15 cellular contexts compared by ENCODE assay signal in genomic region chr21:46354518-46354917, GRCh38. TPM values are rescaled to one million over a fixed set of nuclear protein-coding genes. Genes with fewer than 3 reads are reported as not detected.
DNase-seq lines count a peak whose midpoint lies in the region; ATAC-seq and TF ChIP-seq lines count a peak whose summit lies in the region.
"Had no signal": no experiment of that assay in that cellular context is flagged by ENCODE, and none has a peak within 500 bp of the region (broad histone marks: within the 10 kb centered on the region; RNA-seq: fewer than 3 reads in every experiment).

No MANE protein-coding gene starts in this region.

- H3K27me3 ChIP-seq in Karpas-422 (ENCODE audit: low read length) (no peaks in the 10 kb centered on the region), gastrocnemius medialis (no peaks in the 10 kb centered on the region)
- H3K27me3 ChIP-seq: BLaER1 had no signal

- no peaks in the 10 kb centered on the region for H4K20me1 ChIP-seq in Karpas-422 (ENCODE audit: insufficient read depth, low read depth, low read length)

- intact Hi-C loops in gastrocnemius medialis (cut with DNase I; ENCODE audit: low total_unique reads), result no loop called here

- H3K4me2 ChIP-seq in Karpas-422 (ENCODE audit: low read depth, low read length, poor library complexity, severe bottlenecking), result no peak overlapping the region
- H3K4me2 ChIP-seq: BLaER1 had no signal

- in situ Hi-C loops in gastrocnemius medialis (cut with MboI; ENCODE audit: low sequenced_read_pairs in 4 of 4), result no loop called here

- H3K4me1 ChIP-seq in Karpas-422 (ENCODE audit: low read length), result peaks cover 34% of the 10 kb centered on the region
- H3K4me1 ChIP-seq in gastrocnemius medialis, result peaks cover 52 to 60% of the 10 kb centered on the region in 2 donors
- H3K4me1 ChIP-seq: BLaER1, Caco-2 had no signal

- peaks cover 4% of the 10 kb centered on the region for H3K4me1 Mint-ChIP-seq in activated naive CD8-positive, alpha-beta T cell (ENCODE audit: low read depth)
- H3K4me1 Mint-ChIP-seq in activated naive CD8-positive, alpha-beta T cell treated with anti-CD3 and anti-CD28 coated beads, Interleukin-2, amount 50 U/mL, for 24 hours, result peaks cover 5% of the 10 kb centered on the region
- peaks cover 7% of the 10 kb centered on the region for H3K4me1 Mint-ChIP-seq in memory B cell

- no peaks in the 10 kb centered on the region for H3K9me3 ChIP-seq in Karpas-422 (ENCODE audit: low read length)
- H3K9me3 ChIP-seq in gastrocnemius medialis, result no peaks in the 10 kb centered on the region
- H3K9me3 ChIP-seq: BLaER1, Caco-2 had no signal

- no peak overlapping the region for H3K9ac ChIP-seq in Karpas-422 (ENCODE audit: low read length)
- H3K9ac ChIP-seq: BLaER1, GM23248 had no signal

- peaks cover 14% of the 10 kb centered on the region for H3K79me2 ChIP-seq in Karpas-422 (ENCODE audit: low read length)

- TF ChIP-seq CTCF in gastrocnemius medialis (IDR thresholded peaks at IDR 0.05 in 4 of 5, conservative IDR thresholded peaks at IDR 0.05 in 1 of 5), result no peak

- no peaks in the 10 kb centered on the region for H3K9me2 ChIP-seq in Karpas-422 (replicated peaks; ENCODE audit: insufficient read depth, low read length)

- H3K27ac Mint-ChIP-seq in activated naive CD8-positive, alpha-beta T cell, result peak overlapping the region; percentile 85
- no peak overlapping the region for H3K27ac Mint-ChIP-seq in activated naive CD8-positive, alpha-beta T cell treated with anti-CD3 and anti-CD28 coated beads, Interleukin-2, amount 50 U/mL, for 24 hours
- H3K27ac Mint-ChIP-seq in memory B cell, result peak overlapping the region; percentile 76

- no peak overlapping the region for H3K4me3 Mint-ChIP-seq in activated naive CD8-positive, alpha-beta T cell
- no peak overlapping the region for H3K4me3 Mint-ChIP-seq in activated naive CD8-positive, alpha-beta T cell treated with anti-CD3 and anti-CD28 coated beads, Interleukin-2, amount 50 U/mL, for 24 hours
- no peak overlapping the region for H3K4me3 Mint-ChIP-seq in memory B cell

- H3K36me3 ChIP-seq in Karpas-422 (ENCODE audit: insufficient read depth, low read length) (peaks cover 28% of the 10 kb centered on the region), gastrocnemius medialis (peaks cover 3 to 95% of the 10 kb centered on the region in 2 donors)

- no peak overlapping the region for H3K4me3 ChIP-seq in Karpas-422 (ENCODE audit: low read length)
- peak overlapping the region in 2 of 4 donors; percentile 18 to 67 for H3K4me3 ChIP-seq in gastrocnemius medialis
- H3K4me3 ChIP-seq: BLaER1, GM23248 had no signal

- ATAC-seq in activated naive CD8-positive, alpha-beta T cell treated with anti-CD3 and anti-CD28 coated beads, Interleukin-2, amount 50 U/mL, for 24 hours, result no peak
- ATAC-seq in memory B cell (ENCODE audit: low read depth) (no peak), gastrocnemius medialis (no peak), HG03025 (IDR thresholded peaks at IDR 0.05; ENCODE audit: low FRiP score, unreplicated experiment) (no peak)
- ATAC-seq: HepG2 had no signal

- DNase-seq in activated naive CD8-positive, alpha-beta T cell treated with anti-CD3 and anti-CD28 coated beads, Interleukin-2, amount 50 U/mL, for 24 hours, result no peak
- DNase-seq in Karpas-422 (no peak), memory B cell (ENCODE audit: low spot score in 2 of 2) (no peak), gastrocnemius medialis (no peak), DMS 273 treated with DMSO at 0.1 percent for 48 hours (lab: John Stamatoyannopoulos, UW) (no peak)
- no peak for DNase-seq in stimulated activated CD4-positive, alpha-beta T cell treated with anti-CD3 and anti-CD28 coated beads, Interleukin-2, amount 100 ng/mL, for 24 hours
- DNase-seq: 8988T, AML-193, Caco-2, GM23248 had no signal

- H3K27ac ChIP-seq in Karpas-422 (ENCODE audit: low read length) (0 out of 2 replicates have a peak overlapping the region, but pooled peaks have one; percentile 96), gastrocnemius medialis (peak overlapping the region; percentile 87 to 99 (median 96))
- H3K27ac ChIP-seq: BLaER1, GM23248 had no signal

- H3K27me3 Mint-ChIP-seq in activated naive CD8-positive, alpha-beta T cell, result no peaks in the 10 kb centered on the region
- no peaks in the 10 kb centered on the region for H3K27me3 Mint-ChIP-seq in activated naive CD8-positive, alpha-beta T cell treated with anti-CD3 and anti-CD28 coated beads, Interleukin-2, amount 50 U/mL, for 24 hours
- no peaks in the 10 kb centered on the region for H3K27me3 Mint-ChIP-seq in memory B cell
- H3K27me3 Mint-ChIP-seq: CD8-positive, alpha-beta memory T cell had no signal

- no peak for TF ChIP-seq POLR2A in gastrocnemius medialis (IDR thresholded peaks at IDR 0.05)

- H3K9me3 Mint-ChIP-seq in activated naive CD8-positive, alpha-beta T cell (ENCODE audit: low read depth), result no peaks in the 10 kb centered on the region
- no peaks in the 10 kb centered on the region for H3K9me3 Mint-ChIP-seq in activated naive CD8-positive, alpha-beta T cell treated with anti-CD3 and anti-CD28 coated beads, Interleukin-2, amount 50 U/mL, for 24 hours
- H3K9me3 Mint-ChIP-seq in memory B cell, result no peaks in the 10 kb centered on the region
- H3K9me3 Mint-ChIP-seq: CD8-positive, alpha-beta memory T cell had no signal

- H3K36me3 Mint-ChIP-seq in activated naive CD8-positive, alpha-beta T cell, result no peaks in the 10 kb centered on the region
- peaks cover 35% of the 10 kb centered on the region for H3K36me3 Mint-ChIP-seq in activated naive CD8-positive, alpha-beta T cell treated with anti-CD3 and anti-CD28 coated beads, Interleukin-2, amount 50 U/mL, for 24 hours (ENCODE audit: low read depth)
- H3K36me3 Mint-ChIP-seq in memory B cell, result peaks cover 31% of the 10 kb centered on the region

- no peak overlapping the region for H2AFZ ChIP-seq in Karpas-422 (ENCODE audit: low read length)
- H2AFZ ChIP-seq: GM23248 had no signal

RNA-seq across cellular contexts. Expression of gene PCNT, which starts 30.6 kb away (rescaled TPM):
- 31.5 and 31.7 TPM in 2 replicates for total RNA-seq in Karpas-422 (2014; rRNA removed; shearing (Covaris generic); ENCODE audit: low replicate concordance)
- total RNA-seq in gastrocnemius medialis, result 100 to 1,000 TPM; 200 to 431 (median 290) TPM

RNA-seq across cellular contexts. Expression of gene C21orf58, which starts 30.8 kb away (rescaled TPM):
- 13.9 and 31.5 TPM in 2 replicates for total RNA-seq in Karpas-422 (2014; rRNA removed; shearing (Covaris generic); ENCODE audit: low replicate concordance)
- 1 to 10 TPM in 1 of 4 donors, under 1 TPM in 3; 0.44 to 1.6 (median 0.74) TPM for total RNA-seq in gastrocnemius medialis
